23 cellular contexts compared by ENCODE assay signal in genomic region chr15:69657626-69658025, GRCh38.
A peak's percentile ranks its signal among the peaks of the same experiment; 100 is the strongest.
DNase-seq lines count a peak whose midpoint lies in the region; ATAC-seq, FAIRE-seq and TF ChIP-seq lines count a peak whose summit lies in the region.
"Had no signal": no experiment of that assay in that cellular context is flagged by ENCODE, and none has a peak within 500 bp of the region (broad histone marks: within the 10 kb centered on the region; RNA-seq: fewer than 3 reads in every experiment).

No MANE protein-coding gene starts in this region.

- TF ChIP-seq POLR2A in Peyer's patch (IDR thresholded peaks at IDR 0.05), result no peak

- no peaks in the 10 kb centered on the region for H3K9me3 ChIP-seq in heart right ventricle
- H3K9me3 ChIP-seq in Peyer's patch, result no peaks in the 10 kb centered on the region
- H3K9me3 ChIP-seq: HAP-1 had no signal

- WGBS in heart right ventricle, 2 donors, result 89 to 90% methylated on average over 6 of the region's 6 CpGs

- no peaks in the 10 kb centered on the region for H3K9me3 Mint-ChIP-seq in endothelial cell (ENCODE audit: unreplicated experiment)
- H3K9me3 Mint-ChIP-seq: CD4-positive, alpha-beta memory T cell had no signal

- no peak overlapping the region for H3K27ac ChIP-seq in heart right ventricle
- no peak overlapping the region for H3K27ac ChIP-seq in coronary artery
- H3K27ac ChIP-seq in Peyer's patch, result no peak overlapping the region
- H3K27ac ChIP-seq: A549 had no signal

- peak; percentile 81 for FAIRE-seq in urothelium cell line (lab: Jason Lieb, UNC)
- FAIRE-seq: A549, G401.6, GM12892, GM19239, H54 had no signal

- no peak overlapping the region for H3K4me3 Mint-ChIP-seq in endothelial cell (ENCODE audit: unreplicated experiment)
- H3K4me3 Mint-ChIP-seq: CD4-positive, alpha-beta memory T cell; HFFc6 had no signal

- no peak for ATAC-seq in heart right ventricle
- no peak for ATAC-seq in GM19455 (IDR thresholded peaks at IDR 0.05; ENCODE audit: unreplicated experiment)
- ATAC-seq: A549 had no signal

- peaks cover 0 to 7% (median 0%) of the 10 kb centered on the region in 9 donors for H3K4me1 ChIP-seq in heart right ventricle
- no peaks in the 10 kb centered on the region for H3K4me1 ChIP-seq in Peyer's patch
- H3K4me1 ChIP-seq: A549, HAP-1 had no signal

- H3K27me3 ChIP-seq in heart right ventricle, result peaks cover 0 to 50% (median 35%) of the 10 kb centered on the region in 7 donors
- no peaks in the 10 kb centered on the region for H3K27me3 ChIP-seq in Peyer's patch

- H3K4me3 ChIP-seq in heart right ventricle, result no peak overlapping the region
- H3K4me3 ChIP-seq in coronary artery, result no peak overlapping the region
- no peak overlapping the region for H3K4me3 ChIP-seq in Peyer's patch
- H3K4me3 ChIP-seq: A549, HAP-1 had no signal

- intact Hi-C loops in cardiac septum (cut with DNase I), result no loop called here
- intact Hi-C loops in heart right ventricle (cut with DNase I), result loop anchor here in 2 of 10 donors (1.0 to 10.0 kb wide), 2 partner anchors 30 to 183 kb away; no protein-coding TSS in a partner anchor

- DNase-seq in cardiac septum (ENCODE audit: low spot score) (peak; percentile 44), heart right ventricle (no peak), coronary artery (ENCODE audit: low spot score) (peak; percentile 14), urothelium cell line (ENCODE audit: low spot score) (no peak), endothelial cell (ENCODE audit: low spot score) (no peak), Peyer's patch (no peak)
- DNase-seq: 8988T; ACHN; C1 segment of cervical spinal cord; Calu3; CD4-positive, alpha-beta memory T cell; COR-L47; DMS153; DND-41; GOT3; HFFc6 had no signal

- peaks cover 3% of the 10 kb centered on the region for H3K27me3 Mint-ChIP-seq in endothelial cell (ENCODE audit: unreplicated experiment)
- H3K27me3 Mint-ChIP-seq: CD4-positive, alpha-beta memory T cell had no signal

- TF ChIP-seq CTCF in heart right ventricle (IDR thresholded peaks at IDR 0.05), result no peak
- no peak for TF ChIP-seq CTCF in coronary artery (IDR thresholded peaks at IDR 0.05)
- TF ChIP-seq CTCF in endothelial cell (IDR thresholded peaks at IDR 0.05; ENCODE audit: unreplicated experiment), result no peak
- TF ChIP-seq CTCF in Peyer's patch (IDR thresholded peaks at IDR 0.05), result no peak

- H3K36me3 ChIP-seq in heart right ventricle (no peaks in the 10 kb centered on the region), Peyer's patch (no peaks in the 10 kb centered on the region)
- H3K36me3 ChIP-seq: HAP-1 had no signal

- H3K27ac Mint-ChIP-seq in endothelial cell (ENCODE audit: unreplicated experiment), result no peak overlapping the region
- H3K27ac Mint-ChIP-seq: HFFc6 had no signal

- H3K4me1 Mint-ChIP-seq in endothelial cell (ENCODE audit: unreplicated experiment), result no peaks in the 10 kb centered on the region

- H3K36me3 Mint-ChIP-seq in endothelial cell (ENCODE audit: low read depth, unreplicated experiment), result no peaks in the 10 kb centered on the region
- H3K36me3 Mint-ChIP-seq: CD4-positive, alpha-beta memory T cell had no signal

Comparison
In these comparisons a context has a peak if more than half of its experiments do, and no peak if none do; other contexts are left out.
1. DNase-seq: peak in cardiac septum (single experiment) and coronary artery (single experiment); none in heart right ventricle (0 of 2), urothelium cell line (single experiment), endothelial cell (single experiment) and Peyer's patch (0 of 3).